19 cellular contexts compared by ENCODE assay signal in the genomic region with DNA sequence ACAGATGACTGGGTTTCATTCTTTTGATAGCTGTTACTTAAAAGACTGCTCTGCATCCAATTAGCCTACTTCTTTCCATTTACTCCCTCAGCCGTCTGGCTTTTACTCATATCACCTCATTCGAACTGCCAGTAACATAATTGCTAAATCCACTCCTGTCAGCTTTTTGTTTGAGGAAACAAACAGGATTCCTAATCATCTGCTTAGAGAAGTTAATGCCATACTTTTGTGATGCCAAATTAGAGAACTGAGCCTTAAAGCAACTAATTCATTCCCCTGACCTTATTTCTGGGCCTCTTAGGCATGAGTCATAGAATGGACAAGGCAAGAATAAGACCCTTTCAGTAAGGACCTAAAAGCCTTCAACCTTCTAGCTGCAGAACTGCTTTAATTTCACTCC. TPM values are rescaled to one million over a fixed set of nuclear protein-coding genes. Genes with fewer than 3 reads are reported as not detected.
A peak's percentile ranks its signal among the peaks of the same experiment; 100 is the strongest.
DNase-seq lines count a peak whose midpoint lies in the region; ATAC-seq and TF ChIP-seq lines count a peak whose summit lies in the region.
"Had no signal": no experiment of that assay in that cellular context is flagged by ENCODE, and none has a peak within 500 bp of the region (broad histone marks: within the 10 kb centered on the region; RNA-seq: fewer than 3 reads in every experiment).

No MANE protein-coding gene starts in this region.

- CTCF ChIA-PET in T-cell (lab: Charles Lee): no interaction called here

- intact Hi-C loops in vagina (cut with DNase I): no loop called here

- H3K27me3 ChIP-seq in vagina: no peaks in the 10 kb centered on the region
- H3K27me3 ChIP-seq: esophagus muscularis mucosa, neutrophil had no signal

- no peak for ATAC-seq in T-cell (replicated peaks in 1 of 4)
- no peak for ATAC-seq in memory B cell (ENCODE audit: low read depth)
- no peak for ATAC-seq in HG03196 (IDR thresholded peaks at IDR 0.05; ENCODE audit: unreplicated experiment)
- ATAC-seq: activated CD8-positive, alpha-beta T cell treated with anti-CD3 and anti-CD28 coated beads for 36 hours; left cardiac atrium; right cardiac atrium had no signal

- TF ChIP-seq POLR2A in vagina (IDR thresholded peaks at IDR 0.05): no peak

- peak overlapping the region; percentile 65 for H3K27ac Mint-ChIP-seq in activated naive CD4-positive, alpha-beta T cell treated with anti-CD3 and anti-CD28 coated beads, Interleukin-2, amount 50 U/mL, for 24 hours
- H3K27ac Mint-ChIP-seq in T-cell (no peak overlapping the region), memory B cell (peak overlapping the region; percentile 2), type B pancreatic cell (no peak overlapping the region)
- H3K27ac Mint-ChIP-seq: activated CD8-positive, alpha-beta T cell treated with anti-CD3 and anti-CD28 coated beads for 36 hours; H9 had no signal

- peaks cover 37% of the 10 kb centered on the region for H3K36me3 Mint-ChIP-seq in activated naive CD4-positive, alpha-beta T cell treated with anti-CD3 and anti-CD28 coated beads, Interleukin-2, amount 50 U/mL, for 24 hours
- peaks cover 41% of the 10 kb centered on the region for H3K36me3 Mint-ChIP-seq in T-cell
- H3K36me3 Mint-ChIP-seq in memory B cell: peaks cover 30% of the 10 kb centered on the region
- peaks cover 28% of the 10 kb centered on the region for H3K36me3 Mint-ChIP-seq in type B pancreatic cell

- no peak overlapping the region for H3K4me3 ChIP-seq in vagina
- H3K4me3 ChIP-seq: esophagus muscularis mucosa had no signal

- peak overlapping the region; percentile 56 for H3K4me3 Mint-ChIP-seq in activated naive CD4-positive, alpha-beta T cell treated with anti-CD3 and anti-CD28 coated beads, Interleukin-2, amount 50 U/mL, for 24 hours
- H3K4me3 Mint-ChIP-seq in T-cell (peak overlapping the region in 2 of 3 donors; percentile 3 to 29), memory B cell (no peak overlapping the region), type B pancreatic cell (peak overlapping the region; percentile 11)

- H3K27me3 Mint-ChIP-seq in activated naive CD4-positive, alpha-beta T cell treated with anti-CD3 and anti-CD28 coated beads, Interleukin-2, amount 50 U/mL, for 24 hours: no peaks in the 10 kb centered on the region
- H3K27me3 Mint-ChIP-seq in T-cell (no peaks in the 10 kb centered on the region), memory B cell (no peaks in the 10 kb centered on the region), type B pancreatic cell (no peaks in the 10 kb centered on the region)
- H3K27me3 Mint-ChIP-seq: activated CD8-positive, alpha-beta T cell treated with anti-CD3 and anti-CD28 coated beads for 36 hours; central memory CD8-positive, alpha-beta T cell had no signal

- H3K4me1 Mint-ChIP-seq in activated naive CD4-positive, alpha-beta T cell treated with anti-CD3 and anti-CD28 coated beads, Interleukin-2, amount 50 U/mL, for 24 hours: peaks cover 37% of the 10 kb centered on the region
- H3K4me1 Mint-ChIP-seq in T-cell (peaks cover 33 to 41% (median 35%) of the 10 kb centered on the region in 3 donors), memory B cell (peaks cover 22% of the 10 kb centered on the region), type B pancreatic cell (ENCODE audit: unreplicated experiment) (peaks cover 18% of the 10 kb centered on the region)

- no peaks in the 10 kb centered on the region for H3K9me3 Mint-ChIP-seq in activated naive CD4-positive, alpha-beta T cell treated with anti-CD3 and anti-CD28 coated beads, Interleukin-2, amount 50 U/mL, for 24 hours
- H3K9me3 Mint-ChIP-seq in T-cell (peaks cover 0 to 3% (median 0%) of the 10 kb centered on the region in 3 donors), memory B cell (no peaks in the 10 kb centered on the region), type B pancreatic cell (peaks cover 6% of the 10 kb centered on the region)
- H3K9me3 Mint-ChIP-seq: activated CD8-positive, alpha-beta T cell treated with anti-CD3 and anti-CD28 coated beads for 36 hours; central memory CD8-positive, alpha-beta T cell; H9 had no signal

- no peak for DNase-seq in activated naive CD4-positive, alpha-beta T cell treated with Interleukin-2 at 50 U/mL for 16 hours
- no peak for DNase-seq in T-cell
- DNase-seq in memory B cell (ENCODE audit: low spot score in 2 of 2): no peak
- DNase-seq in type B pancreatic cell (ENCODE audit: extremely low spot score, unreplicated experiment): no peak
- no peak for DNase-seq in EL
- DNase-seq in vagina (ENCODE audit: extremely low spot score in 2 of 2): no peak
- DNase-seq: activated CD8-positive, alpha-beta T cell treated with anti-CD3 and anti-CD28 coated beads for 36 hours; effector CD4-positive, alpha-beta T cell; H9; left cardiac atrium; mesendoderm; NCI-H146; right cardiac atrium; SHP77 had no signal

- H3K4me1 ChIP-seq in vagina: peaks cover 26% of the 10 kb centered on the region

- H3K36me3 ChIP-seq in vagina: peaks cover 0 to 50% of the 10 kb centered on the region in 2 donors

- no peaks in the 10 kb centered on the region for H3K9me3 ChIP-seq in vagina
- H3K9me3 ChIP-seq: esophagus muscularis mucosa, neutrophil had no signal

- TF ChIP-seq CTCF in type B pancreatic cell (conservative IDR thresholded peaks at IDR 0.05): no peak
- TF ChIP-seq CTCF in vagina (IDR thresholded peaks at IDR 0.05): no peak

- POLR2A ChIA-PET in T-cell (lab: Charles Lee): no interaction called here

- H3K27ac ChIP-seq in vagina: no peak overlapping the region
- H3K27ac ChIP-seq: esophagus muscularis mucosa, neutrophil had no signal

RNA-seq across cellular contexts. Expression of a gene that starts 2.9 kb away (rescaled TPM):
- total RNA-seq in T-cell (100 to 1,000 TPM; 130 to 152 (median 136) TPM), type B pancreatic cell (ENCODE audit: low replicate concordance) (137 and 160 TPM in 2 replicates), vagina (90.8 TPM)

RNA-seq across cellular contexts. Expression of a gene that starts 45.9 kb away (rescaled TPM):
- 1 to 10 TPM in 2 of 5 donors, under 1 TPM in 2, not detected in 1; 0.75 to 1.8 (median 0.98) TPM for total RNA-seq in T-cell
- total RNA-seq in type B pancreatic cell (ENCODE audit: low replicate concordance): 9.7 and 31.6 TPM in 2 replicates
- 7.4 TPM for total RNA-seq in vagina

Comparison
In these comparisons a context has a peak if more than half of its experiments do, and no peak if none do; other contexts are left out.
1. H3K27ac Mint-ChIP-seq: peak in activated naive CD4-positive, alpha-beta T cell treated with anti-CD3 and anti-CD28 coated beads, Interleukin-2, amount 50 U/mL, for 24 hours (single experiment) and memory B cell (single experiment); none in T-cell (0 of 2) and type B pancreatic cell (single experiment).